In genomic region chr7:73844131-73844547, GRCh38 we compare ENCODE assay signal across 21 cellular contexts. TPM values are rescaled to one million over a fixed set of nuclear protein-coding genes. Genes with fewer than 3 reads are reported as not detected.
DNase-seq lines count a peak whose midpoint lies in the region; ATAC-seq and TF ChIP-seq lines count a peak whose summit lies in the region.
"Had no signal": no experiment of that assay in that cellular context is flagged by ENCODE, and none has a peak within 500 bp of the region (broad histone marks: within the 10 kb centered on the region; RNA-seq: fewer than 3 reads in every experiment).

No MANE protein-coding gene starts in this region.

- no peak for DNase-seq in natural killer cell
- DNase-seq in natural killer cell treated with Interleukin-12 subunit alpha and Interleukin-12 subunit beta and Interleukin-15 and Interleukin-18, amount 100 ng/mL, for 72 hours (ENCODE audit: low spot score): no peak
- no peak for DNase-seq in T-helper 17 cell
- DNase-seq in left kidney (ENCODE audit: low read depth, low spot score): peak; percentile 68
- DNase-seq in vagina (ENCODE audit: extremely low spot score in 2 of 2): no peak
- DNase-seq in gastrocnemius medialis: no peak
- no peak for DNase-seq in H7
- DNase-seq: activated CD4-positive, alpha-beta T cell treated with anti-CD3 and anti-CD28 coated beads, Interleukin-2, amount 50 U/mL, for 48 hours; NCI-H1436 treated with DMSO at 0.1 percent for 48 hours; NCI-H226; nucleus accumbens; SHP77; T1000 had no signal

- H3K9me3 ChIP-seq in T-helper 17 cell (ENCODE audit: control insufficient read depth, low read length, poor library complexity, severe bottlenecking): no peaks in the 10 kb centered on the region
- no peaks in the 10 kb centered on the region for H3K9me3 ChIP-seq in vagina
- no peaks in the 10 kb centered on the region for H3K9me3 ChIP-seq in gastrocnemius medialis
- H3K9me3 ChIP-seq: suprapubic skin had no signal

- no peak for ATAC-seq in natural killer cell
- no peak for ATAC-seq in natural killer cell treated with Interleukin-12 subunit alpha and Interleukin-12 subunit beta and Interleukin-15 and Interleukin-18, amount 100 ng/mL, for 72 hours
- ATAC-seq in T-helper 17 cell: no peak
- no peak for ATAC-seq in gastrocnemius medialis
- ATAC-seq in GM21737 (IDR thresholded peaks at IDR 0.05; ENCODE audit: unreplicated experiment): no peak
- ATAC-seq: esophagus mucosa had no signal

- no peak for TF ChIP-seq POLR2A in vagina (IDR thresholded peaks at IDR 0.05)
- no peak for TF ChIP-seq POLR2A in gastrocnemius medialis (IDR thresholded peaks at IDR 0.05)

- H3K27ac Mint-ChIP-seq in natural killer cell (no peak overlapping the region), T-helper 17 cell (peak overlapping the region; percentile 27)
- no peak overlapping the region for H3K27ac Mint-ChIP-seq in natural killer cell treated with Interleukin-12 subunit alpha and Interleukin-12 subunit beta and Interleukin-15 and Interleukin-18, amount 100 ng/mL, for 72 hours

- H3K27ac ChIP-seq in vagina: peak overlapping the region; percentile 56
- no peak overlapping the region for H3K27ac ChIP-seq in gastrocnemius medialis

- TF ChIP-seq CTCF in natural killer cell (IDR thresholded peaks at IDR 0.05) (no peak), vagina (IDR thresholded peaks at IDR 0.05) (no peak), gastrocnemius medialis (IDR thresholded peaks at IDR 0.05 in 4 of 5, conservative IDR thresholded peaks at IDR 0.05 in 1 of 5) (no peak)

- H3K27me3 Mint-ChIP-seq in natural killer cell (ENCODE audit: low read depth in 2 of 2): no peaks in the 10 kb centered on the region
- peaks cover 3 to 5% of the 10 kb centered on the region in 2 donors for H3K27me3 Mint-ChIP-seq in natural killer cell treated with Interleukin-12 subunit alpha and Interleukin-12 subunit beta and Interleukin-15 and Interleukin-18, amount 100 ng/mL, for 72 hours
- H3K27me3 Mint-ChIP-seq in T-helper 17 cell: no peaks in the 10 kb centered on the region

- intact Hi-C loops in natural killer cell (cut with micrococcal nuclease): no loop called here
- intact Hi-C loops in vagina (cut with DNase I): no loop called here
- intact Hi-C loops in gastrocnemius medialis (cut with DNase I; ENCODE audit: low total_unique reads): loop anchor here (5.0 to 10.0 kb wide), 2 partner anchors 107 to 219 kb away; partner anchors contain the start of genes ABHD11 and MLXIPL

- H3K4me1 Mint-ChIP-seq in natural killer cell: peaks cover 0 to 13% of the 10 kb centered on the region in 2 donors
- H3K4me1 Mint-ChIP-seq in natural killer cell treated with Interleukin-12 subunit alpha and Interleukin-12 subunit beta and Interleukin-15 and Interleukin-18, amount 100 ng/mL, for 72 hours (ENCODE audit: low read depth in 2 of 2): peaks cover 0 to 4% of the 10 kb centered on the region in 2 donors
- H3K4me1 Mint-ChIP-seq in T-helper 17 cell: peaks cover 5% of the 10 kb centered on the region

- H3K36me3 ChIP-seq in vagina: no peaks in the 10 kb centered on the region
- H3K36me3 ChIP-seq in gastrocnemius medialis: no peaks in the 10 kb centered on the region
- H3K36me3 ChIP-seq in H7 (replicated peaks; ENCODE audit: control insufficient read depth, insufficient read depth, low read length): no peaks in the 10 kb centered on the region; the same call in 1 of the 2 replicates
- H3K36me3 ChIP-seq: suprapubic skin had no signal

- no peaks in the 10 kb centered on the region for H3K27me3 ChIP-seq in vagina
- H3K27me3 ChIP-seq in gastrocnemius medialis: no peaks in the 10 kb centered on the region
- H3K27me3 ChIP-seq in H7 (ENCODE audit: control insufficient read depth, insufficient read depth, low read length): no peaks in the 10 kb centered on the region
- H3K27me3 ChIP-seq: suprapubic skin had no signal

- H3K36me3 Mint-ChIP-seq in natural killer cell: no peaks in the 10 kb centered on the region
- no peaks in the 10 kb centered on the region for H3K36me3 Mint-ChIP-seq in natural killer cell treated with Interleukin-12 subunit alpha and Interleukin-12 subunit beta and Interleukin-15 and Interleukin-18, amount 100 ng/mL, for 72 hours
- H3K36me3 Mint-ChIP-seq in T-helper 17 cell (ENCODE audit: low read depth): no peaks in the 10 kb centered on the region

- H3K4me1 ChIP-seq in vagina: peaks cover 25% of the 10 kb centered on the region
- H3K4me1 ChIP-seq in gastrocnemius medialis: peaks cover 6 to 7% of the 10 kb centered on the region in 2 donors

- in situ Hi-C loops in gastrocnemius medialis (cut with MboI; ENCODE audit: low sequenced_read_pairs in 4 of 4): no loop called here

- H3K4me3 ChIP-seq in vagina: no peak overlapping the region
- H3K4me3 ChIP-seq in gastrocnemius medialis: no peak overlapping the region
- H3K4me3 ChIP-seq in H7 (ENCODE audit: insufficient read depth, low read depth, low read length): no peak overlapping the region
- H3K4me3 ChIP-seq: suprapubic skin had no signal

- H3K4me3 Mint-ChIP-seq in natural killer cell: peak overlapping the region; percentile 55
- no peak overlapping the region for H3K4me3 Mint-ChIP-seq in natural killer cell treated with Interleukin-12 subunit alpha and Interleukin-12 subunit beta and Interleukin-15 and Interleukin-18, amount 100 ng/mL, for 72 hours
- H3K4me3 Mint-ChIP-seq in T-helper 17 cell: peak overlapping the region; percentile 39

- no peaks in the 10 kb centered on the region for H3K9me3 Mint-ChIP-seq in natural killer cell
- no peaks in the 10 kb centered on the region for H3K9me3 Mint-ChIP-seq in natural killer cell treated with Interleukin-12 subunit alpha and Interleukin-12 subunit beta and Interleukin-15 and Interleukin-18, amount 100 ng/mL, for 72 hours

RNA-seq across cellular contexts. Expression of gene METTL27, which starts 1.8 kb away (rescaled TPM):
- total RNA-seq in natural killer cell (1 to 10 TPM in 1 of 3 donors, not detected in 2; 1.2 TPM), T-helper 17 cell (under 1 TPM; 0.73 to 0.85 TPM), vagina (not detected), gastrocnemius medialis (1 to 10 TPM in 1 of 4 donors, under 1 TPM in 3; 0.36 to 1.5 (median 0.53) TPM)
- total RNA-seq in natural killer cell treated with Interleukin-12 subunit alpha and Interleukin-12 subunit beta and Interleukin-15 and Interleukin-18, amount 100 ng/mL, for 72 hours: not detected
- total RNA-seq in H7 (2014; rRNA removed; shearing (Covaris generic)): 1.9 and 7.4 TPM in 2 replicates

RNA-seq across cellular contexts. Expression of gene CLDN4, which starts 13.3 kb away (rescaled TPM):
- total RNA-seq in natural killer cell (under 1 TPM; 0.09 to 0.30 (median 0.20) TPM), T-helper 17 cell (under 1 TPM; 0.17 to 0.23 TPM), vagina (29.5 TPM), gastrocnemius medialis (1 to 10 TPM in 1 of 4 donors, under 1 TPM in 3; 0.16 to 3.7 (median 0.42) TPM)
- total RNA-seq in natural killer cell treated with Interleukin-12 subunit alpha and Interleukin-12 subunit beta and Interleukin-15 and Interleukin-18, amount 100 ng/mL, for 72 hours: not detected
- 2.0 and 2.1 TPM in 2 replicates for total RNA-seq in H7 (2014; rRNA removed; shearing (Covaris generic))
- total RNA-seq: lung microvascular endothelial cell had no signal

RNA-seq across cellular contexts. Expression of gene TMEM270, which starts 16.8 kb away (rescaled TPM):
- total RNA-seq in natural killer cell: not detected
- not detected for total RNA-seq in natural killer cell treated with Interleukin-12 subunit alpha and Interleukin-12 subunit beta and Interleukin-15 and Interleukin-18, amount 100 ng/mL, for 72 hours
- not detected for total RNA-seq in T-helper 17 cell
- not detected for total RNA-seq in vagina
- not detected for total RNA-seq in gastrocnemius medialis
- total RNA-seq in H7 (2014; rRNA removed; shearing (Covaris generic)): not detected in 2 replicates
- total RNA-seq: dermis microvascular lymphatic vessel endothelial cell, esophagus mucosa, glomerular endothelial cell, H1, LHCN-M2, lung microvascular endothelial cell, suprapubic skin had no signal
